17 cellular contexts compared by ENCODE assay signal in the genomic region with DNA sequence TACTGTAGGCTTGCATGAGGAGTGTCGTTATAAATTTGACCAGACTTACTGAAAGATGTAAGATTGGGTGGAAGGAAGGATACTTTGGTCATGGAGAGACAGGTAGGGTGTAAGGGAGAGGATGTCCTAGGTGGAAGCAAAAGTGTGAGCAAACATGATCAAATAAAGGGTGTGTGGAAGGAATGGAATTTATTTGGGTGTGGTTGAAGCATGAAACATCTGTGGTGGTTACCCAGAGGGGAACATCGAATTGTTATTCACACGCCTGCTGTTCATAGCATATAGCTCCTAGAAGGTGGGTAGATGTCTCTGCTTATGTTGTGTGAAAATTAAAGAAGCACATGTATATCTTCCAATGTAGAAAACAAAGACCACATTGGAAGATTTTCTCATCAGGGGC.
DNase-seq lines count a peak whose midpoint lies in the region; ATAC-seq, FAIRE-seq and TF ChIP-seq lines count a peak whose summit lies in the region.
"Had no signal": no experiment of that assay in that cellular context is flagged by ENCODE, and none has a peak within 500 bp of the region (broad histone marks: within the 10 kb centered on the region; RNA-seq: fewer than 3 reads in every experiment).

No MANE protein-coding gene starts in this region.

- peaks cover 5% of the 10 kb centered on the region for H3K27me3 ChIP-seq in foreskin keratinocyte
- no peaks in the 10 kb centered on the region for H3K27me3 ChIP-seq in pancreas

- H3K4me3 ChIP-seq in pancreas: no peak overlapping the region
- H3K4me3 ChIP-seq: HAP-1 had no signal

- H3K36me3 ChIP-seq in pancreas: no peaks in the 10 kb centered on the region
- H3K36me3 ChIP-seq: HAP-1 had no signal

- H3K27ac ChIP-seq in RWPE1 (no peak overlapping the region), foreskin keratinocyte (no peak overlapping the region), pancreas (no peak overlapping the region)

- CTCF ChIA-PET in RWPE1 (lab: Yijun Ruan, JAX): no interaction called here

- POLR2A ChIA-PET in RWPE1 (lab: Yijun Ruan, JAX; ENCODE audit: low non-redundant PET): no interaction called here

- intact Hi-C loops in pancreas (cut with DNase I): no loop called here
- intact Hi-C loops in left cardiac atrium (cut with DNase I): no loop called here

- DNase-seq in RWPE1 (ENCODE audit: low spot score) (peak; percentile 19), SW480 (ENCODE audit: low spot score) (peak; percentile 78), foreskin keratinocyte (peak; percentile 39 to 79), pancreas (no peak), left cardiac atrium (no peak)
- DNase-seq: C1 segment of cervical spinal cord; Calu3; CD4-positive, alpha-beta memory T cell; COR-L47; DND-41; GOT3; HFFc6 had no signal

- FAIRE-seq in pancreas (lab: Jason Lieb, UNC): no peak
- FAIRE-seq: G401.6, GM12892, H54 had no signal

- no peak for TF ChIP-seq CTCF in RWPE1 (conservative IDR thresholded peaks at IDR 0.05; ENCODE audit: low read depth)
- TF ChIP-seq CTCF in foreskin keratinocyte (conservative IDR thresholded peaks at IDR 0.05): no peak
- no peak for TF ChIP-seq CTCF in pancreas (IDR thresholded peaks at IDR 0.05)

- H3K4me1 ChIP-seq in foreskin keratinocyte (peaks cover 12% of the 10 kb centered on the region), pancreas (no peaks in the 10 kb centered on the region)
- H3K4me1 ChIP-seq: HAP-1 had no signal

- WGBS in pancreas, 2 donors: 74 to 76% methylated on average over 3 of the region's 3 CpGs

- peak; percentile 77 for ATAC-seq in foreskin keratinocyte
- no peak for ATAC-seq in HG03097 (IDR thresholded peaks at IDR 0.05; ENCODE audit: low FRiP score, unreplicated experiment)
- ATAC-seq in pancreas: no peak
- ATAC-seq in left cardiac atrium: no peak

- no peaks in the 10 kb centered on the region for H3K9me3 ChIP-seq in pancreas

Comparison
In these comparisons a context has a peak if more than half of its experiments do, and no peak if none do; other contexts are left out.
1. DNase-seq: peak in RWPE1 (single experiment), SW480 (single experiment) and foreskin keratinocyte (2 of 2); none in pancreas (0 of 6) and left cardiac atrium (single experiment).